14 cellular contexts compared by ENCODE assay signal in the genomic region with DNA sequence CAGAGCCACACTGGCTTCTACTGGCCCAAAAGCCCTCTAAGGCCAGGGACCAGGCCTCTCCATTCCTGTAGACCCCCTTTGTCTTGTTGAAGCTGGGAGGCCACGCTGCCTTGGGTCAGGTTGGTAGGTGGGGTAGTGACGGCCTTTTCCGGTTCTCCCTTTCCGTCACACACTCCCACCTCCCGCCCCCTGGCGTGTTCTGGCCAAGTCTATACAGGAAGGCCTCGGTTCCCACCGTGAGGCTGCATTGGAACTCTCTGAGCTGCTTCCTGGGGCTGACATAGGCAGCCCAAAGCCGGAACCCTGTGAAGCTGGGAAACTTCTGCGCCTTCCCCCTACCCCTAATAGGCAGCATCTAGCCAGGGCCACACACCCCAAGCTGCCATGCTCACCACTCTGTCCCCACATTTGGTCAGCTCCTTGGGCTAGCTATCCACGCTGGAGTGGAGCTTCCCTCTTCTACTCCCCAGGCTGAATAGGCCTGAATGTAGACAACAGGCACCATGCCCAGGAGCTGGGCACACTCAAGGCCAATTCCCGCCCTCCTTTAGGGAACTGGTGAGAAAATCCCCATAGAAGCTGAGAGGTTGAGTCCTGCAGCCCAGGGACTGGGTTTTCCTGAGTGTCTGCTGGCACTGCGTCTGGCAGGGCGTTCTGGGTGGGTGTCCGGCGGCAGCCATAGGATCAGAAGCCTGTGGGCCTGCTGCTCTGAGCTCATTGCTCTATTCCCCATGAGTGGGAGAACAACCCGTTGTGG. TPM values are rescaled to one million over a fixed set of nuclear protein-coding genes. Genes with fewer than 3 reads are reported as not detected.
DNase-seq lines count a peak whose midpoint lies in the region; ATAC-seq, FAIRE-seq and TF ChIP-seq lines count a peak whose summit lies in the region.
"Had no signal": no experiment of that assay in that cellular context is flagged by ENCODE, and none has a peak within 500 bp of the region (broad histone marks: within the 10 kb centered on the region; RNA-seq: fewer than 3 reads in every experiment).

No MANE protein-coding gene starts in this region.

- H3K27ac Mint-ChIP-seq in stimulated activated effector memory CD8-positive, alpha-beta T cell treated with anti-CD3 and anti-CD28 coated beads, Interleukin-12 subunit alpha, Interleukin-12 subunit beta, amount 100 ng/mL, for 72 hours = peak overlapping the region; percentile 66
- H3K27ac Mint-ChIP-seq: activated CD4-positive, alpha-beta T cell treated with anti-CD3 and anti-CD28 coated beads for 36 hours; activated T-helper 2 cell treated with anti-CD3 and anti-CD28 coated beads, Interferon-gamma antibody, Interleukin-2, Interleukin-4, amounts not matched to agents 10 μg/mL and 5 μg/mL and 100 μg/mL, durations not matched to agents 14 hours and 24 hours and 36 hours; naive B cell had no signal

- no peaks in the 10 kb centered on the region for H3K27me3 ChIP-seq in lower lobe of right lung (ENCODE audit: low read depth)
- H3K27me3 ChIP-seq: BE2C, cardiac muscle cell had no signal

- peak; percentile 9 for DNase-seq in GM04504 (ENCODE audit: low read depth)
- no peak for DNase-seq in coronary artery (ENCODE audit: low spot score)
- DNase-seq in lower lobe of right lung = no peak
- DNase-seq in stimulated activated effector memory CD8-positive, alpha-beta T cell treated with anti-CD3 and anti-CD28 coated beads, Interleukin-12 subunit alpha, Interleukin-12 subunit beta, amount 100 ng/mL, for 72 hours (ENCODE audit: low spot score in 2 of 2) = no peak
- DNase-seq in NOMO-1 (lab: John Stamatoyannopoulos, UW; ENCODE audit: unreplicated experiment in 2 of 2) = no peak
- DNase-seq in NCI-H69 (lab: John Stamatoyannopoulos, UW) = no peak
- DNase-seq in activated T-cell treated with anti-CD3 and anti-CD28 coated beads, Interleukin-2, amount 50 U/mL, for 4 hours = no peak
- no peak for DNase-seq in urothelium cell line (ENCODE audit: low spot score)
- DNase-seq: activated CD4-positive, alpha-beta T cell treated with anti-CD3 and anti-CD28 coated beads for 36 hours; naive B cell; NCI-H2107 had no signal

- H3K36me3 ChIP-seq in lower lobe of right lung = no peaks in the 10 kb centered on the region
- H3K36me3 ChIP-seq: BE2C, cardiac muscle cell had no signal

- peaks cover 1% of the 10 kb centered on the region for H3K27me3 Mint-ChIP-seq in activated T-cell treated with anti-CD3 and anti-CD28 coated beads, Interleukin-2, amount 50 U/mL, for 4 hours (ENCODE audit: low read depth)
- H3K27me3 Mint-ChIP-seq: activated CD4-positive, alpha-beta T cell treated with anti-CD3 and anti-CD28 coated beads for 36 hours had no signal

- no peaks in the 10 kb centered on the region for H3K9me3 ChIP-seq in lower lobe of right lung
- H3K9me3 ChIP-seq: BE2C had no signal

- H3K4me1 Mint-ChIP-seq in stimulated activated effector memory CD8-positive, alpha-beta T cell treated with anti-CD3 and anti-CD28 coated beads, Interleukin-12 subunit alpha, Interleukin-12 subunit beta, amount 100 ng/mL, for 72 hours = peaks cover 61% of the 10 kb centered on the region
- H3K4me1 Mint-ChIP-seq in activated T-cell treated with anti-CD3 and anti-CD28 coated beads, Interleukin-2, amount 50 U/mL, for 4 hours (ENCODE audit: low read depth) = peaks cover 25% of the 10 kb centered on the region

- peaks cover 55% of the 10 kb centered on the region for H3K36me3 Mint-ChIP-seq in stimulated activated effector memory CD8-positive, alpha-beta T cell treated with anti-CD3 and anti-CD28 coated beads, Interleukin-12 subunit alpha, Interleukin-12 subunit beta, amount 100 ng/mL, for 72 hours
- peaks cover 2% of the 10 kb centered on the region for H3K36me3 Mint-ChIP-seq in activated T-cell treated with anti-CD3 and anti-CD28 coated beads, Interleukin-2, amount 50 U/mL, for 4 hours (ENCODE audit: insufficient read depth)
- H3K36me3 Mint-ChIP-seq: naive B cell had no signal

- TF ChIP-seq CTCF in coronary artery (IDR thresholded peaks at IDR 0.05) = no peak
- no peak for TF ChIP-seq CTCF in lower lobe of right lung (IDR thresholded peaks at IDR 0.05)

- H3K9me3 Mint-ChIP-seq in stimulated activated effector memory CD8-positive, alpha-beta T cell treated with anti-CD3 and anti-CD28 coated beads, Interleukin-12 subunit alpha, Interleukin-12 subunit beta, amount 100 ng/mL, for 72 hours = no peaks in the 10 kb centered on the region
- no peaks in the 10 kb centered on the region for H3K9me3 Mint-ChIP-seq in activated T-cell treated with anti-CD3 and anti-CD28 coated beads, Interleukin-2, amount 50 U/mL, for 4 hours
- H3K9me3 Mint-ChIP-seq: activated T-helper 2 cell treated with anti-CD3 and anti-CD28 coated beads, Interferon-gamma antibody, Interleukin-2, Interleukin-4, amounts not matched to agents 10 μg/mL and 5 μg/mL and 100 μg/mL, durations not matched to agents 14 hours and 24 hours and 36 hours; naive B cell had no signal

- H3K27ac ChIP-seq in coronary artery (peak overlapping the region; percentile 80 to 88), lower lobe of right lung (peak overlapping the region; percentile 77)
- H3K27ac ChIP-seq: cardiac muscle cell had no signal

- intact Hi-C loops in lower lobe of right lung (cut with DNase I) = no loop called here

- H3K4me3 Mint-ChIP-seq in stimulated activated effector memory CD8-positive, alpha-beta T cell treated with anti-CD3 and anti-CD28 coated beads, Interleukin-12 subunit alpha, Interleukin-12 subunit beta, amount 100 ng/mL, for 72 hours = peak overlapping the region; percentile 18
- no peak overlapping the region for H3K4me3 Mint-ChIP-seq in activated T-cell treated with anti-CD3 and anti-CD28 coated beads, Interleukin-2, amount 50 U/mL, for 4 hours
- H3K4me3 Mint-ChIP-seq: activated CD4-positive, alpha-beta T cell treated with anti-CD3 and anti-CD28 coated beads for 36 hours; naive B cell had no signal

- FAIRE-seq in urothelium cell line (lab: Jason Lieb, UNC) = no peak

- peak overlapping the region; percentile 50 for H3K4me3 ChIP-seq in coronary artery
- H3K4me3 ChIP-seq in lower lobe of right lung = no peak overlapping the region
- H3K4me3 ChIP-seq: cardiac muscle cell had no signal

- peak; percentile 30 to 45 for ATAC-seq in lower lobe of right lung
- ATAC-seq in stimulated activated effector memory CD8-positive, alpha-beta T cell treated with anti-CD3 and anti-CD28 coated beads, Interleukin-12 subunit alpha, Interleukin-12 subunit beta, amount 100 ng/mL, for 72 hours = no peak
- ATAC-seq in activated T-cell treated with anti-CD3 and anti-CD28 coated beads, Interleukin-2, amount 50 U/mL, for 4 hours = no peak

- peaks cover 51% of the 10 kb centered on the region for H3K4me1 ChIP-seq in lower lobe of right lung
- H3K4me1 ChIP-seq: BE2C had no signal

RNA-seq across cellular contexts. Expression of a gene that starts 35.7 kb away (rescaled TPM):
- total RNA-seq in lower lobe of right lung = 70.6 TPM
- total RNA-seq in activated T-cell treated with anti-CD3 and anti-CD28 coated beads, Interleukin-2, amount 50 U/mL, for 4 hours = 10 to 100 TPM; 14.2 to 24.3 (median 18.5) TPM

Comparison
In these comparisons a context has a peak if more than half of its experiments do, and no peak if none do; other contexts are left out.
1. ATAC-seq: peak in lower lobe of right lung (2 of 2); none in stimulated activated effector memory CD8-positive, alpha-beta T cell treated with anti-CD3 and anti-CD28 coated beads, Interleukin-12 subunit alpha, Interleukin-12 subunit beta, amount 100 ng/mL, for 72 hours (single experiment) and activated T-cell treated with anti-CD3 and anti-CD28 coated beads, Interleukin-2, amount 50 U/mL, for 4 hours (0 of 2).